ENCODE assay signal across 21 cellular contexts in genomic region chr2:69119541-69119940, GRCh38.
DNase-seq lines count a peak whose midpoint lies in the region; ATAC-seq, FAIRE-seq and TF ChIP-seq lines count a peak whose summit lies in the region.
"Had no signal": no experiment of that assay in that cellular context is flagged by ENCODE, and none has a peak within 500 bp of the region (broad histone marks: within the 10 kb centered on the region; RNA-seq: fewer than 3 reads in every experiment).

No MANE protein-coding gene starts in this region.

- no peak for TF ChIP-seq CTCF in right atrium auricular region (IDR thresholded peaks at IDR 0.05)
- no peak for TF ChIP-seq CTCF in K562 (IDR thresholded peaks at IDR 0.05 in 2 of 3, conservative IDR thresholded peaks at IDR 0.05 in 1 of 3; ENCODE audit: insufficient read depth in 2 of 3, low read depth in 1 of 3, low read length in 3 of 3)
- no peak for TF ChIP-seq CTCF in neural progenitor cell (IDR thresholded peaks at IDR 0.05)

- POLR2A ChIA-PET in K562 (lab: Yijun Ruan, JAX): interaction anchor here (0.8 to 1.5 kb wide), 2 partner anchors 24 to 37 kb away, joined by 3 read pairs; no protein-coding TSS in a partner anchor

- H3K27me3 ChIP-seq in right atrium auricular region (no peaks in the 10 kb centered on the region), K562 (ENCODE audit: control insufficient read depth in 2 of 2, insufficient read depth in 2 of 2, low read length in 2 of 2) (peaks cover 6 to 20% of the 10 kb centered on the region in 2 experiments; a peak in 4 of 5 replicates), mucosa of rectum (ENCODE audit: control insufficient read depth in 2 of 2, insufficient read depth in 2 of 2, low read length in 2 of 2) (no peaks in the 10 kb centered on the region), neural progenitor cell (no peaks in the 10 kb centered on the region)

- H3K4me1 ChIP-seq in right atrium auricular region (peaks cover 0 to 13% of the 10 kb centered on the region in 2 donors), K562 (replicated peaks in 1 of 2; ENCODE audit: control insufficient read depth in 2 of 2, insufficient read depth in 2 of 2, low read length in 2 of 2) (no peaks in the 10 kb centered on the region), mucosa of rectum (ENCODE audit: control insufficient read depth in 2 of 2, insufficient read depth in 2 of 2, low read length in 2 of 2) (no peaks in the 10 kb centered on the region), neural progenitor cell (no peaks in the 10 kb centered on the region)
- H3K4me1 ChIP-seq: lower lobe of right lung, psoas muscle had no signal

- no peak for TF ChIP-seq POLR2A in K562 (conservative IDR thresholded peaks at IDR 0.05)

- no peaks in the 10 kb centered on the region for H3F3A ChIP-seq in neural progenitor cell (ENCODE audit: low read depth)

- H3K9me3 Mint-ChIP-seq in neural progenitor cell: no peaks in the 10 kb centered on the region
- H3K9me3 Mint-ChIP-seq: activated CD4-positive, alpha-beta memory T cell treated with anti-CD3 and anti-CD28 coated beads for 36 hours; activated naive CD4-positive, alpha-beta T cell treated with anti-CD3 and anti-CD28 coated beads, Interleukin-2, amount 50 U/mL, for 24 hours; activated T-cell treated with anti-CD3 and anti-CD28 coated beads, Interleukin-2, amount 50 U/mL, for 24 hours; brain; dendritic cell treated with granulocyte-macrophage colony-stimulating factor and Interleukin-4, amounts not matched to agents 40 ng/mL and 50 ng/mL, for 4 days; naive thymus-derived CD4-positive, alpha-beta T cell had no signal

- H3K4me2 ChIP-seq in K562 (ENCODE audit: insufficient read depth, low read length) (no peak overlapping the region), neural progenitor cell (no peak overlapping the region)

- H3K27ac Mint-ChIP-seq in neural progenitor cell: no peak overlapping the region
- H3K27ac Mint-ChIP-seq: activated CD4-positive, alpha-beta memory T cell treated with anti-CD3 and anti-CD28 coated beads for 36 hours; activated naive CD4-positive, alpha-beta T cell treated with anti-CD3 and anti-CD28 coated beads, Interleukin-2, amount 50 U/mL, for 24 hours; activated T-cell treated with anti-CD3 and anti-CD28 coated beads, Interleukin-2, amount 50 U/mL, for 24 hours; CD4-positive, CD25-positive, alpha-beta regulatory T cell; dendritic cell treated with granulocyte-macrophage colony-stimulating factor and Interleukin-4, amounts not matched to agents 40 ng/mL and 50 ng/mL, for 4 days; naive thymus-derived CD4-positive, alpha-beta T cell had no signal

- H3K79me2 ChIP-seq in K562 (ENCODE audit: control insufficient read depth, insufficient read depth, low read length): no peaks in the 10 kb centered on the region
- no peaks in the 10 kb centered on the region for H3K79me2 ChIP-seq in neural progenitor cell (ENCODE audit: low read depth)

- H3K9me3 ChIP-seq in right atrium auricular region (no peaks in the 10 kb centered on the region), K562 (replicated peaks; ENCODE audit: control insufficient read depth, insufficient read depth, low read depth, low read length) (no peaks in the 10 kb centered on the region), mucosa of rectum (ENCODE audit: control insufficient read depth in 2 of 2, low read length in 2 of 2) (no peaks in the 10 kb centered on the region), neural progenitor cell (ENCODE audit: low read depth) (no peaks in the 10 kb centered on the region)
- H3K9me3 ChIP-seq: lower lobe of right lung, psoas muscle had no signal

- DNase-seq in left ventricle myocardium superior: no peak
- DNase-seq in right atrium auricular region (ENCODE audit: low spot score): no peak
- DNase-seq in K562 (ENCODE audit: extremely low read depth in 1 of 4, low spot score in 3 of 4): no peak
- no peak for DNase-seq in UCSD-AML1 (lab: John Stamatoyannopoulos, UW; ENCODE audit: unreplicated experiment)
- no peak for DNase-seq in neural progenitor cell (ENCODE audit: low spot score)
- DNase-seq in NCI-H2171 (lab: John Stamatoyannopoulos, UW): no peak
- no peak for DNase-seq in NCI-H1105 (lab: John Stamatoyannopoulos, UW)
- DNase-seq: activated CD4-positive, alpha-beta memory T cell treated with anti-CD3 and anti-CD28 coated beads for 36 hours; activated T-cell treated with anti-CD3 and anti-CD28 coated beads, Interleukin-2, amount 50 U/mL, for 24 hours; CD4-positive, CD25-positive, alpha-beta regulatory T cell; DMS79 treated with DMSO at 0.1 percent for 48 hours; lower lobe of right lung; naive thymus-derived CD4-positive, alpha-beta T cell; NCI-H82; psoas muscle; stimulated activated naive CD4-positive, alpha-beta T cell had no signal

- peak; percentile 53 for ATAC-seq in left ventricle myocardium superior
- no peak for ATAC-seq in K562
- ATAC-seq: lower lobe of right lung; naive thymus-derived CD4-positive, alpha-beta T cell; psoas muscle had no signal

- no peak for FAIRE-seq in K562 (lab: Jason Lieb, UNC)
- FAIRE-seq: RCC 7860 had no signal

- H3K27me3 Mint-ChIP-seq in neural progenitor cell (ENCODE audit: insufficient read depth, low read depth): peaks cover 2% of the 10 kb centered on the region
- H3K27me3 Mint-ChIP-seq: brain had no signal

- H3K36me3 Mint-ChIP-seq in neural progenitor cell: peaks cover 18% of the 10 kb centered on the region
- H3K36me3 Mint-ChIP-seq: activated CD4-positive, alpha-beta memory T cell treated with anti-CD3 and anti-CD28 coated beads for 36 hours; activated naive CD4-positive, alpha-beta T cell treated with anti-CD3 and anti-CD28 coated beads, Interleukin-2, amount 50 U/mL, for 24 hours; CD4-positive, CD25-positive, alpha-beta regulatory T cell; naive thymus-derived CD4-positive, alpha-beta T cell had no signal

- TF ChIP-seq RAD21 in K562 (CRISPR knock-in tag; conservative IDR thresholded peaks at IDR 0.05 in 1 of 2, IDR thresholded peaks at IDR 0.05 in 1 of 2): no peak

- CTCF ChIA-PET in K562 (lab: Yijun Ruan, JAX; ENCODE audit: low intra/inter-chr PET ratio): no interaction called here

- no peak overlapping the region for H3K27ac ChIP-seq in right atrium auricular region
- H3K27ac ChIP-seq in K562 (ENCODE audit: extremely low read depth, low read depth, low read length): no peak overlapping the region
- peak overlapping the region; percentile 3 to 24 for H3K27ac ChIP-seq in mucosa of rectum (ENCODE audit: low read depth in 2 of 2, low read length in 2 of 2)
- no peak overlapping the region for H3K27ac ChIP-seq in neural progenitor cell
- H3K27ac ChIP-seq: lower lobe of right lung, psoas muscle had no signal

- H3K36me3 ChIP-seq in right atrium auricular region (no peaks in the 10 kb centered on the region), K562 (ENCODE audit: control insufficient read depth, insufficient read depth, low read length) (no peaks in the 10 kb centered on the region), mucosa of rectum (ENCODE audit: control insufficient read depth in 2 of 2, insufficient read depth in 2 of 2, low read length in 2 of 2) (no peaks in the 10 kb centered on the region), neural progenitor cell (no peaks in the 10 kb centered on the region)

- H3K4me1 Mint-ChIP-seq in neural progenitor cell: peaks cover 13% of the 10 kb centered on the region
- H3K4me1 Mint-ChIP-seq: activated naive CD4-positive, alpha-beta T cell treated with anti-CD3 and anti-CD28 coated beads, Interleukin-2, amount 50 U/mL, for 24 hours; brain; CD4-positive, CD25-positive, alpha-beta regulatory T cell had no signal

- H2AFZ ChIP-seq in K562 (ENCODE audit: low read depth, low read length) (0 out of 2 replicates have a peak overlapping the region, but pooled peaks have one; percentile 3), neural progenitor cell (replicated peaks) (no peak overlapping the region)

- no peak overlapping the region for H3K4me3 ChIP-seq in right atrium auricular region
- H3K4me3 ChIP-seq in K562: no peak overlapping the region
- H3K4me3 ChIP-seq in mucosa of rectum (ENCODE audit: low read length in 2 of 2): no peak overlapping the region
- H3K4me3 ChIP-seq in neural progenitor cell: no peak overlapping the region
- H3K4me3 ChIP-seq: lower lobe of right lung, psoas muscle had no signal

- in situ Hi-C loops in K562 (cut with MboI): no loop called here

- H3K4me3 Mint-ChIP-seq in neural progenitor cell: no peak overlapping the region
- H3K4me3 Mint-ChIP-seq: activated CD4-positive, alpha-beta memory T cell treated with anti-CD3 and anti-CD28 coated beads for 36 hours; activated naive CD4-positive, alpha-beta T cell treated with anti-CD3 and anti-CD28 coated beads, Interleukin-2, amount 50 U/mL, for 24 hours; activated T-cell treated with anti-CD3 and anti-CD28 coated beads, Interleukin-2, amount 50 U/mL, for 24 hours; brain; CD4-positive, CD25-positive, alpha-beta regulatory T cell; dendritic cell treated with granulocyte-macrophage colony-stimulating factor and Interleukin-4, amounts not matched to agents 40 ng/mL and 50 ng/mL, for 4 days; naive thymus-derived CD4-positive, alpha-beta T cell had no signal

- H4K20me1 ChIP-seq in K562 (replicated peaks; ENCODE audit: control insufficient read depth, insufficient read depth, low read length): no peaks in the 10 kb centered on the region
- H4K20me1 ChIP-seq in neural progenitor cell (ENCODE audit: low read depth): no peaks in the 10 kb centered on the region

- H3K9ac ChIP-seq in K562 (ENCODE audit: insufficient read depth in 1 of 2, low read depth in 2 of 2, low read length in 2 of 2): no peak overlapping the region
- H3K9ac ChIP-seq in mucosa of rectum (ENCODE audit: low read depth in 1 of 2, low read length in 2 of 2): no peak overlapping the region
- no peak overlapping the region for H3K9ac ChIP-seq in neural progenitor cell

- intact Hi-C loops in left ventricle myocardium superior (cut with micrococcal nuclease) (no loop called here), K562 (cut with micrococcal nuclease) (no loop called here)

- no TSS peak for BruUV-seq in K562 (replicated peaks; lab: Mats Ljungman, UMichigan)

- WGBS in K562 (ENCODE audit: insufficient coverage, low coverage, missing lambda C conversion rate): 3% methylated on average over 5 of the region's 5 CpGs

- TF ChIP-seq EP300 in K562 (IDR thresholded peaks at IDR 0.05; ENCODE audit: low read length): no peak

- no peaks in the 10 kb centered on the region for H3K9me1 ChIP-seq in K562 (ENCODE audit: control insufficient read depth, insufficient read depth, low read length)

TF ChIP-seq in K562, 482 proteins besides CTCF, POLR2A, EP300 and RAD21 (continues in another document):
- TF ChIP-seq, protein P1, sequence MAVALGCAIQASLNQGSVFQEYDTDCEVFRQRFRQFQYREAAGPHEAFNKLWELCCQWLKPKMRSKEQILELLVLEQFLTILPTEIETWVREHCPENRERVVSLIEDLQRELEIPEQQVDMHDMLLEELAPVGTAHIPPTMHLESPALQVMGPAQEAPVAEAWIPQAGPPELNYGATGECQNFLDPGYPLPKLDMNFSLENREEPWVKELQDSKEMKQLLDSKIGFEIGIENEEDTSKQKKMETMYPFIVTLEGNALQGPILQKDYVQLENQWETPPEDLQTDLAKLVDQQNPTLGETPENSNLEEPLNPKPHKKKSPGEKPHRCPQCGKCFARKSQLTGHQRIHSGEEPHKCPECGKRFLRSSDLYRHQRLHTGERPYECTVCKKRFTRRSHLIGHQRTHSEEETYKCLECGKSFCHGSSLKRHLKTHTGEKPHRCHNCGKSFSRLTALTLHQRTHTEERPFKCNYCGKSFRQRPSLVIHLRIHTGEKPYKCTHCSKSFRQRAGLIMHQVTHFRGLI (CRISPR knock-in tag; IDR thresholded peaks at IDR 0.05): no peak

Comparison
In these comparisons a context has a peak if more than half of its experiments do, and no peak if none do; other contexts are left out.
1. H3K27ac ChIP-seq: peak in mucosa of rectum (2 of 2); none in right atrium auricular region (0 of 2), K562 (single experiment) and neural progenitor cell (single experiment).